In genomic region chr9:136333486-136333885, GRCh38 we compare ENCODE assay signal across 16 cellular contexts. TPM values are rescaled to one million over a fixed set of nuclear protein-coding genes. Genes with fewer than 3 reads are reported as not detected.
DNase-seq lines count a peak whose midpoint lies in the region; ATAC-seq and TF ChIP-seq lines count a peak whose summit lies in the region.
"Had no signal": no experiment of that assay in that cellular context is flagged by ENCODE, and none has a peak within 500 bp of the region (broad histone marks: within the 10 kb centered on the region; RNA-seq: fewer than 3 reads in every experiment).

No MANE protein-coding gene starts in this region.

- H3K9me3 ChIP-seq in BLaER1: no peaks in the 10 kb centered on the region
- no peaks in the 10 kb centered on the region for H3K9me3 ChIP-seq in WERI-Rb-1 (ENCODE audit: severe bottlenecking)
- no peaks in the 10 kb centered on the region for H3K9me3 ChIP-seq in neuronal stem cell (replicated peaks in 1 of 2; ENCODE audit: control insufficient read depth in 2 of 2, insufficient read depth in 1 of 2, low read depth in 1 of 2, low read length in 2 of 2)
- H3K9me3 ChIP-seq in mucosa of descending colon: no peaks in the 10 kb centered on the region
- H3K9me3 ChIP-seq: BE2C, Caco-2, HAP-1 had no signal

- peak overlapping the region; percentile 100 for H3K4me2 ChIP-seq in BLaER1
- H3K4me2 ChIP-seq in GM23338: no peak overlapping the region
- H3K4me2 ChIP-seq in neuronal stem cell (ENCODE audit: insufficient read depth, low read length, poor library complexity, severe bottlenecking): no peak overlapping the region

- no CpG with 5 or more reads among the region's 17 CpGs for WGBS in neuronal stem cell (ENCODE audit: extremely low coverage in 2 of 2, insufficient read length in 2 of 2, insufficient replicate concordance in 1 of 2), 2 donors

- no peak for DNase-seq in GM23338 (ENCODE audit: low spot score)
- no peak for DNase-seq in WERI-Rb-1
- no peak for DNase-seq in neuronal stem cell (ENCODE audit: low spot score)
- DNase-seq in mucosa of descending colon: no peak
- no peak for DNase-seq in posterior cingulate gyrus
- DNase-seq: ACHN; BE2C; Caco-2; CD4-positive, alpha-beta T cell; GOT3; HFFc6; KG1 had no signal

- H3K27me3 Mint-ChIP-seq in GM23338 (ENCODE audit: insufficient read depth, low read depth, poor library complexity): peaks cover 6% of the 10 kb centered on the region
- H3K27me3 Mint-ChIP-seq: CD4-positive, alpha-beta T cell had no signal

- H3K14ac ChIP-seq in neuronal stem cell (ENCODE audit: low read length): peak overlapping the region; percentile 89

- H4K91ac ChIP-seq in neuronal stem cell (ENCODE audit: low read depth, low read length, poor library complexity): no peak overlapping the region

- no peak overlapping the region for H2BK120ac ChIP-seq in neuronal stem cell (ENCODE audit: low read depth, low read length)

- H3K27me3 ChIP-seq in BLaER1: no peaks in the 10 kb centered on the region
- H3K27me3 ChIP-seq in GM23338 (ENCODE audit: insufficient read depth): no peaks in the 10 kb centered on the region
- no peaks in the 10 kb centered on the region for H3K27me3 ChIP-seq in WERI-Rb-1 (ENCODE audit: insufficient read depth, low read depth, severe bottlenecking)
- H3K27me3 ChIP-seq in neuronal stem cell (ENCODE audit: control insufficient read depth in 3 of 3, insufficient read depth in 3 of 3, low read depth in 1 of 3, low read length in 3 of 3): no peaks in the 10 kb centered on the region
- H3K27me3 ChIP-seq: BE2C had no signal

- intact Hi-C loops in mucosa of descending colon (cut with DNase I, micrococcal nuclease) (no loop called here), posterior cingulate gyrus (cut with DNase I) (no loop called here)

- H3K79me1 ChIP-seq in neuronal stem cell (ENCODE audit: low read depth, low read length): peaks cover 46% of the 10 kb centered on the region

- H3K4me3 Mint-ChIP-seq in GM23338: no peak overlapping the region
- H3K4me3 Mint-ChIP-seq: CD4-positive, alpha-beta T cell; HFFc6 had no signal

- no peak overlapping the region for H3K23ac ChIP-seq in neuronal stem cell (ENCODE audit: low read depth, low read length, poor library complexity)

- H3K4me1 ChIP-seq in BLaER1 (peaks cover 71% of the 10 kb centered on the region), GM23338 (ENCODE audit: insufficient read depth) (peaks cover 5% of the 10 kb centered on the region), neuronal stem cell (ENCODE audit: control insufficient read depth in 2 of 2, insufficient read depth in 1 of 2, low read depth in 1 of 2, low read length in 2 of 2) (peaks cover 6 to 7% of the 10 kb centered on the region in 2 donors), mucosa of descending colon (ENCODE audit: low read depth) (no peaks in the 10 kb centered on the region)
- H3K4me1 ChIP-seq: BE2C had no signal

- H3K36me3 ChIP-seq in BLaER1 (peaks cover 85% of the 10 kb centered on the region), GM23338 (ENCODE audit: insufficient read depth) (no peaks in the 10 kb centered on the region), WERI-Rb-1 (peaks cover 71% of the 10 kb centered on the region), neuronal stem cell (replicated peaks in 1 of 2; ENCODE audit: control insufficient read depth in 2 of 2, insufficient read depth in 2 of 2, low read length in 2 of 2) (peaks cover 15 to 46% of the 10 kb centered on the region in 2 donors), mucosa of descending colon (ENCODE audit: low read depth) (no peaks in the 10 kb centered on the region)
- H3K36me3 ChIP-seq: HAP-1 had no signal

- H3K9me2 ChIP-seq in GM23338 (ENCODE audit: insufficient read depth): no peaks in the 10 kb centered on the region

- H3K4ac ChIP-seq in neuronal stem cell (ENCODE audit: low read length): no peak overlapping the region

- H2BK15ac ChIP-seq in neuronal stem cell (ENCODE audit: low read length): no peak overlapping the region

- H3K9me3 Mint-ChIP-seq in GM23338: no peaks in the 10 kb centered on the region
- H3K9me3 Mint-ChIP-seq: CD4-positive, alpha-beta T cell; HFFc6 had no signal

- H2AK5ac ChIP-seq in neuronal stem cell (ENCODE audit: low read depth, low read length): peak overlapping the region; percentile 84

- no peak for TF ChIP-seq CTCF in GM23338 (conservative IDR thresholded peaks at IDR 0.05; ENCODE audit: low read depth in 2 of 2)
- TF ChIP-seq CTCF in WERI-Rb-1 (IDR thresholded peaks at IDR 0.05; ENCODE audit: low read depth, low read length): no peak
- TF ChIP-seq CTCF in mucosa of descending colon (IDR thresholded peaks at IDR 0.05): no peak

- peaks cover 4% of the 10 kb centered on the region for H3K4me1 Mint-ChIP-seq in GM23338

- H3K4me3 ChIP-seq in BLaER1: no peak overlapping the region
- no peak overlapping the region for H3K4me3 ChIP-seq in GM23338
- no peak overlapping the region for H3K4me3 ChIP-seq in WERI-Rb-1 (ENCODE audit: low read depth, low read length)
- no peak overlapping the region for H3K4me3 ChIP-seq in neuronal stem cell (ENCODE audit: low read length in 2 of 2)
- H3K4me3 ChIP-seq in mucosa of descending colon: no peak overlapping the region
- H3K4me3 ChIP-seq: HAP-1 had no signal

- no peaks in the 10 kb centered on the region for H3F3A ChIP-seq in GM23338 (replicated peaks; ENCODE audit: low read depth)

- H3K79me2 ChIP-seq in GM23338 (replicated peaks; ENCODE audit: insufficient read depth): no peaks in the 10 kb centered on the region; the same call in 1 of the 2 replicates

- peak overlapping the region; percentile 47 for H3K27ac ChIP-seq in BLaER1
- no peak overlapping the region for H3K27ac ChIP-seq in GM23338 (ENCODE audit: low read depth)
- H3K27ac ChIP-seq in WERI-Rb-1: peak overlapping the region; percentile 18
- H3K27ac ChIP-seq in neuronal stem cell (replicated peaks; ENCODE audit: low read length): no peak overlapping the region
- H3K27ac ChIP-seq: C4-2B had no signal

- no peak overlapping the region for H3K18ac ChIP-seq in neuronal stem cell (ENCODE audit: low read length)

- no peak overlapping the region for H2AFZ ChIP-seq in GM23338
- H2AFZ ChIP-seq in neuronal stem cell (ENCODE audit: low read length): no peak overlapping the region

- no peak overlapping the region for H4K8ac ChIP-seq in neuronal stem cell (ENCODE audit: low read depth, low read length)

- H4K20me1 ChIP-seq in BLaER1: peaks cover 100% of the 10 kb centered on the region
- no peaks in the 10 kb centered on the region for H4K20me1 ChIP-seq in GM23338 (replicated peaks; ENCODE audit: insufficient read depth)

- no peaks in the 10 kb centered on the region for H3K36me3 Mint-ChIP-seq in GM23338 (ENCODE audit: low read depth)

- H2BK5ac ChIP-seq in neuronal stem cell (ENCODE audit: low read length): peak overlapping the region; percentile 24

- H3K9ac ChIP-seq in BLaER1 (no peak overlapping the region), neuronal stem cell (ENCODE audit: low read depth, low read length, poor library complexity) (peak overlapping the region; percentile 72)

- H3K27ac Mint-ChIP-seq in GM23338: no peak overlapping the region
- H3K27ac Mint-ChIP-seq: CD4-positive, alpha-beta T cell; HFFc6 had no signal

- ATAC-seq in GM23338 (peak; percentile 15; the same call in 2 of the 3 replicates), mucosa of descending colon (no peak), GM18498 (IDR thresholded peaks at IDR 0.05; ENCODE audit: unreplicated experiment) (no peak)

- H2BK12ac ChIP-seq in neuronal stem cell (ENCODE audit: low read length): no peak overlapping the region

TF ChIP-seq in GM23338, 12 proteins besides CTCF, POLR2A, EP300 and RAD21:
- TF ChIP-seq NANOG (IDR thresholded peaks at IDR 0.05; ENCODE audit: borderline replicate concordance) (no peak), POLR2AphosphoS5 (IDR thresholded peaks at IDR 0.05; ENCODE audit: low read depth) (no peak), EZH2phosphoT487 (IDR thresholded peaks at IDR 0.05; ENCODE audit: unreplicated experiment) (no peak)
TF ChIP-seq in GM23338: peak in this region for 0.

RNA-seq across cellular contexts. Expression of gene GPSM1, which starts 6.1 kb away (rescaled TPM):
- 21.3 and 23.2 TPM in 2 replicates for total RNA-seq in GM23338 (2014; rRNA removed; shearing (Covaris generic))
- polyA plus RNA-seq in GM23338 (2016; fragmentation: Nextera tagmentation; extraction: Ambion mirVana): 4.8 and 5.6 TPM in 2 replicates
- 37.4 TPM for polyA plus RNA-seq in neuronal stem cell (2013, experiment 1 of 2)
- 37.2 TPM for polyA plus RNA-seq in neuronal stem cell (2013, experiment 2 of 2)
- 10 to 100 TPM in 1 of 3 donors, 1 to 10 TPM in 2; 2.4 to 15.0 (median 4.2) TPM for total RNA-seq in mucosa of descending colon

RNA-seq across cellular contexts. Expression of gene CCDC187, which starts 29.6 kb away (rescaled TPM):
- total RNA-seq in GM23338 (2014; rRNA removed; shearing (Covaris generic)): 0.14 TPM in 1 of 2 replicates, not detected in the other
- polyA plus RNA-seq in GM23338 (2016; fragmentation: Nextera tagmentation; extraction: Ambion mirVana): not detected in 2 replicates
- polyA plus RNA-seq in neuronal stem cell (2013, experiment 1 of 2): 0.08 TPM
- polyA plus RNA-seq in neuronal stem cell (2013, experiment 2 of 2): 0.08 TPM
- total RNA-seq in mucosa of descending colon: under 1 TPM; 0.19 to 0.93 (median 0.48) TPM
- total RNA-seq: CD4-positive, alpha-beta T cell; HFFc6 had no signal

RNA-seq across cellular contexts. Expression of gene DNLZ, which starts 30.1 kb away (rescaled TPM):
- total RNA-seq in GM23338 (2014; rRNA removed; shearing (Covaris generic)): 21.7 and 53.9 TPM in 2 replicates
- polyA plus RNA-seq in GM23338 (2016; fragmentation: Nextera tagmentation; extraction: Ambion mirVana): 33.4 and 37.7 TPM in 2 replicates
- polyA plus RNA-seq in neuronal stem cell (2013, experiment 1 of 2): 6.7 TPM
- 6.9 TPM for polyA plus RNA-seq in neuronal stem cell (2013, experiment 2 of 2)
- 10 to 100 TPM in 2 of 3 donors, 1 to 10 TPM in 1; 9.3 to 17.1 (median 10.8) TPM for total RNA-seq in mucosa of descending colon

RNA-seq across cellular contexts. Expression of gene CARD9, which starts 40.0 kb away (rescaled TPM):
- total RNA-seq in GM23338 (2014; rRNA removed; shearing (Covaris generic)): 0.49 and 1.1 TPM in 2 replicates
- 0.63 and 0.92 TPM in 2 replicates for polyA plus RNA-seq in GM23338 (2016; fragmentation: Nextera tagmentation; extraction: Ambion mirVana)
- polyA plus RNA-seq in neuronal stem cell (2013, experiment 1 of 2): 0.14 TPM
- polyA plus RNA-seq in neuronal stem cell (2013, experiment 2 of 2): 0.17 TPM
- total RNA-seq in mucosa of descending colon: 1 to 10 TPM; 2.2 to 2.4 (median 2.2) TPM

Comparison
In these comparisons a context has a peak if more than half of its experiments do, and no peak if none do; other contexts are left out.
1. H3K27ac ChIP-seq: peak in BLaER1 (single experiment) and WERI-Rb-1 (single experiment); none in GM23338 (single experiment) and neuronal stem cell (single experiment).